Comparison of ENCODE assay signal across 8 cellular contexts in genomic region chr14:24212924-24213865, GRCh38. TPM values are rescaled to one million over a fixed set of nuclear protein-coding genes. Genes with fewer than 3 reads are reported as not detected.
DNase-seq lines count a peak whose midpoint lies in the region; ATAC-seq and TF ChIP-seq lines count a peak whose summit lies in the region.

TSS of gene CHMP4A (minus strand) at chr14:24213488. CDS start at chr14:24213439, 49 bp downstream.

- H4K20me1 ChIP-seq in Karpas-422 (ENCODE audit: insufficient read depth, low read depth, low read length), result no peaks in the 10 kb centered on the region

- peak in 3 of 6 experiments; percentile 12 to 41 (median 33) for TF ChIP-seq CTCF in esophagus squamous epithelium (IDR thresholded peaks at IDR 0.05)

- TF ChIP-seq POLR2A in esophagus squamous epithelium (IDR thresholded peaks at IDR 0.05), result peak in 3 of 4 donors; percentile 94 to 97 (median 96)

- ATAC-seq in GM21825 (IDR thresholded peaks at IDR 0.05; ENCODE audit: unreplicated experiment), result peak; percentile 71

- H3K27ac ChIP-seq in Karpas-422 (ENCODE audit: low read length), result peak within 1 kb of the TSS; percentile 82
- H3K27ac ChIP-seq in esophagus squamous epithelium, result peak within 1 kb of the TSS; percentile 97 to 99 (median 98)

- peaks cover 33% of the 10 kb centered on the region for H3K36me3 ChIP-seq in Karpas-422 (ENCODE audit: insufficient read depth, low read length)
- peaks cover 4 to 54% (median 9%) of the 10 kb centered on the region in 3 donors for H3K36me3 ChIP-seq in esophagus squamous epithelium

- no peaks in the 10 kb centered on the region for H3K9me3 ChIP-seq in Karpas-422 (ENCODE audit: low read length)
- H3K9me3 ChIP-seq in esophagus squamous epithelium, result no peaks in the 10 kb centered on the region

- 0 to 1% methylated on average over 39 to 41 of the region's 53 CpGs for WGBS in esophagus squamous epithelium, 2 donors

- DNase-seq in DMS79 treated with DMSO at 0.1 percent for 48 hours (lab: John Stamatoyannopoulos, UW) (peak; percentile 99), Karpas-422 (peak; percentile 100), RKO (ENCODE audit: low spot score) (peak; percentile 99), activated T-helper 1 cell treated with Interleukin-2 at 50 U/mL for 16 hours (ENCODE audit: low read depth) (peak; percentile 91), esophagus squamous epithelium (lab: John Stamatoyannopoulos, UW) (peak; percentile 92), myocyte (ENCODE audit: low read depth) (peak; percentile 99)
- DNase-seq in stimulated activated CD8-positive, alpha-beta memory T cell treated with anti-CD3 and anti-CD28 coated beads, Interleukin-7, amount 100 ng/mL, for 48 hours (ENCODE audit: extremely low read depth in 1 of 2, low read depth in 1 of 2), result peak; percentile 88 to 98

- peak within 1 kb of the TSS; percentile 91 for H3K9ac ChIP-seq in Karpas-422 (ENCODE audit: low read length)

- peak within 1 kb of the TSS; percentile 81 for H3K4me2 ChIP-seq in Karpas-422 (ENCODE audit: low read depth, low read length, poor library complexity, severe bottlenecking)

- H3K27me3 ChIP-seq in Karpas-422 (ENCODE audit: low read length) (no peaks in the 10 kb centered on the region), esophagus squamous epithelium (no peaks in the 10 kb centered on the region)

- H2AFZ ChIP-seq in Karpas-422 (ENCODE audit: low read length), result no peak within 1 kb of the TSS; the same call in 1 of the 2 replicates

- H3K79me2 ChIP-seq in Karpas-422 (ENCODE audit: low read length), result peaks cover 20% of the 10 kb centered on the region

- no peaks in the 10 kb centered on the region for H3K9me2 ChIP-seq in Karpas-422 (replicated peaks; ENCODE audit: insufficient read depth, low read length)

- H3K4me1 ChIP-seq in Karpas-422 (ENCODE audit: low read length) (peaks cover 40% of the 10 kb centered on the region), esophagus squamous epithelium (peaks cover 0 to 47% (median 19%) of the 10 kb centered on the region in 3 donors)

- intact Hi-C loops in esophagus squamous epithelium (cut with DNase I), result no loop called here

- peak within 1 kb of the TSS; percentile 83 for H3K4me3 ChIP-seq in Karpas-422 (ENCODE audit: low read length)
- H3K4me3 ChIP-seq in esophagus squamous epithelium, result peak within 1 kb of the TSS; percentile 81 to 93 (median 82)

RNA-seq across cellular contexts. Expression of gene CHMP4A, which starts in this region (rescaled TPM):
- total RNA-seq in Karpas-422 (2014; rRNA removed; shearing (Covaris generic); ENCODE audit: low replicate concordance), result 36.8 and 94.6 TPM in 2 replicates
- 10 to 100 TPM; 23.6 to 80.7 (median 62.8) TPM for total RNA-seq in esophagus squamous epithelium
- total RNA-seq in myocyte, result 42.1 and 49.6 TPM in 2 replicates
- 75.0 TPM for polyA plus RNA-seq in myocyte (2012)

Comparison
In these comparisons a context has a peak if more than half of its experiments do, and no peak if none do; other contexts are left out.
1. Peak in every context shown above with its lines: DNase-seq, ATAC-seq, H3K4me3 ChIP-seq and H3K27ac ChIP-seq.